ENCODE assay signal across 13 cellular contexts in genomic region chr4:153420361-153420760, GRCh38. TPM values are rescaled to one million over a fixed set of nuclear protein-coding genes. Genes with fewer than 3 reads are reported as not detected.
DNase-seq lines count a peak whose midpoint lies in the region; ATAC-seq and TF ChIP-seq lines count a peak whose summit lies in the region.
"Had no signal": no experiment of that assay in that cellular context is flagged by ENCODE, and none has a peak within 500 bp of the region (broad histone marks: within the 10 kb centered on the region; RNA-seq: fewer than 3 reads in every experiment).

No MANE protein-coding gene starts in this region.

- H3K9me2 ChIP-seq in DOHH2 (replicated peaks; ENCODE audit: control insufficient read depth, low read length): no peaks in the 10 kb centered on the region
- H3K9me2 ChIP-seq in SU-DHL-6 (replicated peaks; ENCODE audit: insufficient read depth, low read length): no peaks in the 10 kb centered on the region

- H3K36me3 Mint-ChIP-seq in osteocyte (ENCODE audit: unreplicated experiment) (no peaks in the 10 kb centered on the region), CD14-positive monocyte (peaks cover 0 to 7% of the 10 kb centered on the region in 2 donors)

- H3K4me3 Mint-ChIP-seq in osteocyte (ENCODE audit: unreplicated experiment) (no peak overlapping the region), CD14-positive monocyte (no peak overlapping the region)

- H3K4me2 ChIP-seq in DOHH2 (ENCODE audit: low read length): peak overlapping the region; percentile 14
- H3K4me2 ChIP-seq in SU-DHL-6 (ENCODE audit: low read depth, low read length, poor library complexity, severe bottlenecking): peak overlapping the region; percentile 92
- H3K4me2 ChIP-seq: A549 had no signal

- no peak overlapping the region for H3K27ac Mint-ChIP-seq in osteocyte (ENCODE audit: unreplicated experiment)
- H3K27ac Mint-ChIP-seq in CD14-positive monocyte: no peak overlapping the region

- H3K9ac ChIP-seq in SU-DHL-6 (ENCODE audit: low read length): peak overlapping the region; percentile 63
- H3K9ac ChIP-seq in colonic mucosa (ENCODE audit: low read depth in 2 of 2, low read length in 2 of 2): no peak overlapping the region

- H4K20me1 ChIP-seq in DOHH2 (ENCODE audit: control insufficient read depth, insufficient read depth, low read depth, low read length) (no peaks in the 10 kb centered on the region), SU-DHL-6 (ENCODE audit: low read depth, low read length) (no peaks in the 10 kb centered on the region)

- ATAC-seq in right cardiac atrium: no peak
- ATAC-seq: A549 had no signal

- peak; percentile 22 for DNase-seq in fibroblast of mammary gland (ENCODE audit: low read depth)
- DNase-seq in osteocyte (ENCODE audit: extremely low spot score, unreplicated experiment): peak; percentile 13
- DNase-seq in CD14-positive monocyte (ENCODE audit: low spot score): no peak
- no peak for DNase-seq in colonic mucosa
- no peak for DNase-seq in right cardiac atrium
- DNase-seq: GOT3, NCI-H2227 treated with DMSO at 0.1 percent for 48 hours, RPMI8226, SIG-M5 had no signal

- H3K4me3 ChIP-seq in DOHH2 (ENCODE audit: low read length) (no peak overlapping the region), SU-DHL-6 (ENCODE audit: insufficient read depth, low read length, poor library complexity, severe bottlenecking) (no peak overlapping the region), fibroblast of mammary gland (ENCODE audit: control insufficient read depth, low read depth, low read length) (no peak overlapping the region), colonic mucosa (no peak overlapping the region), right cardiac atrium (ENCODE audit: low read length) (no peak overlapping the region)
- H3K4me3 ChIP-seq: A549 had no signal

- H3K36me3 ChIP-seq in DOHH2 (ENCODE audit: control insufficient read depth, low read length) (peaks cover 23% of the 10 kb centered on the region), SU-DHL-6 (ENCODE audit: low read length) (no peaks in the 10 kb centered on the region), colonic mucosa (no peaks in the 10 kb centered on the region)

- intact Hi-C loops in CD14-positive monocyte (cut with micrococcal nuclease) (no loop called here), colonic mucosa (cut with DNase I) (no loop called here), right cardiac atrium (cut with DNase I) (no loop called here)

- H3K79me2 ChIP-seq in DOHH2 (ENCODE audit: control insufficient read depth, low read length) (peaks cover 9% of the 10 kb centered on the region), SU-DHL-6 (ENCODE audit: insufficient read depth, low read length) (peaks cover 4% of the 10 kb centered on the region; the same call in 1 of the 2 replicates)

- H3F3A ChIP-seq in DOHH2 (ENCODE audit: control insufficient read depth, insufficient read depth): peaks cover 35% of the 10 kb centered on the region
- peaks cover 64% of the 10 kb centered on the region for H3F3A ChIP-seq in SU-DHL-6 (ENCODE audit: insufficient read depth)

- TF ChIP-seq CTCF in DOHH2 (IDR thresholded peaks at IDR 0.05; ENCODE audit: low read depth, low read length, poor library complexity, severe bottlenecking) (no peak), SU-DHL-6 (IDR thresholded peaks at IDR 0.05; ENCODE audit: insufficient read depth, low read length, poor library complexity, severe bottlenecking) (no peak), fibroblast of mammary gland (conservative IDR thresholded peaks at IDR 0.05; ENCODE audit: control insufficient read depth, insufficient read depth, low read depth, low read length) (no peak), osteocyte (IDR thresholded peaks at IDR 0.05) (no peak), CD14-positive monocyte (IDR thresholded peaks at IDR 0.05) (no peak), colonic mucosa (IDR thresholded peaks at IDR 0.05) (no peak)

- H2AFZ ChIP-seq in SU-DHL-6 (ENCODE audit: low read depth, low read length, severe bottlenecking): peak overlapping the region; percentile 42

- 91% methylated on average over 2 of the region's 2 CpGs for WGBS in right cardiac atrium

- peak overlapping the region; percentile 65 for H3K27ac ChIP-seq in DOHH2 (ENCODE audit: low read depth, low read length)
- H3K27ac ChIP-seq in SU-DHL-6 (ENCODE audit: low read depth, low read length): peak overlapping the region; percentile 90
- no peak overlapping the region for H3K27ac ChIP-seq in colonic mucosa
- H3K27ac ChIP-seq in right cardiac atrium (ENCODE audit: low read length): no peak overlapping the region
- H3K27ac ChIP-seq: A549, C4-2B had no signal

- peaks cover 9% of the 10 kb centered on the region for H3K4me1 Mint-ChIP-seq in osteocyte (ENCODE audit: unreplicated experiment)
- H3K4me1 Mint-ChIP-seq in CD14-positive monocyte: peaks cover 2% of the 10 kb centered on the region

- H3K27me3 ChIP-seq in DOHH2 (ENCODE audit: control insufficient read depth, low read length): no peaks in the 10 kb centered on the region
- H3K27me3 ChIP-seq in SU-DHL-6 (ENCODE audit: low read length): no peaks in the 10 kb centered on the region
- no peaks in the 10 kb centered on the region for H3K27me3 ChIP-seq in colonic mucosa
- no peaks in the 10 kb centered on the region for H3K27me3 ChIP-seq in right cardiac atrium (ENCODE audit: control insufficient read depth, insufficient read depth)

- H3K4me1 ChIP-seq in DOHH2 (ENCODE audit: control insufficient read depth, low read length): peaks cover 86% of the 10 kb centered on the region
- H3K4me1 ChIP-seq in colonic mucosa: no peaks in the 10 kb centered on the region
- H3K4me1 ChIP-seq in right cardiac atrium (ENCODE audit: control insufficient read depth, insufficient read depth, low read length): no peaks in the 10 kb centered on the region
- H3K4me1 ChIP-seq: A549 had no signal

- H3K27me3 Mint-ChIP-seq in osteocyte (ENCODE audit: unreplicated experiment) (no peaks in the 10 kb centered on the region), CD14-positive monocyte (ENCODE audit: low read depth in 3 of 3) (peaks cover 0 to 5% (median 2%) of the 10 kb centered on the region in 3 donors)

- no peaks in the 10 kb centered on the region for H3K9me3 ChIP-seq in DOHH2 (ENCODE audit: control insufficient read depth, insufficient read depth, low read length)
- no peaks in the 10 kb centered on the region for H3K9me3 ChIP-seq in SU-DHL-6 (ENCODE audit: insufficient read depth, low read length)
- no peaks in the 10 kb centered on the region for H3K9me3 ChIP-seq in colonic mucosa
- no peaks in the 10 kb centered on the region for H3K9me3 ChIP-seq in right cardiac atrium (ENCODE audit: control insufficient read depth, low read length)
- H3K9me3 ChIP-seq: A549 had no signal

- H3K9me3 Mint-ChIP-seq in osteocyte (ENCODE audit: unreplicated experiment): no peaks in the 10 kb centered on the region
- H3K9me3 Mint-ChIP-seq in CD14-positive monocyte: peaks cover 0 to 2% (median 0%) of the 10 kb centered on the region in 7 donors

RNA-seq across cellular contexts. Expression of gene TMEM131L, which starts 45.8 kb away (rescaled TPM):
- total RNA-seq in osteocyte: 6.4 and 8.6 TPM in 2 replicates
- polyA plus RNA-seq in CD14-positive monocyte: 10 to 100 TPM; 11.2 to 26.0 TPM
- total RNA-seq in colonic mucosa: 1 to 10 TPM; 4.8 to 6.2 TPM
- total RNA-seq in right cardiac atrium: 10 to 100 TPM in 3 of 4 donors, 1 to 10 TPM in 1; 9.0 to 13.3 (median 11.3) TPM
- 4.6 TPM for polyA plus RNA-seq in right cardiac atrium

Comparison
In these comparisons a context has a peak if more than half of its experiments do, and no peak if none do; other contexts are left out.
1. H3K27ac ChIP-seq: peak in DOHH2 (single experiment) and SU-DHL-6 (single experiment); none in colonic mucosa (single experiment) and right cardiac atrium (single experiment).
2. DNase-seq: peak in fibroblast of mammary gland (single experiment) and osteocyte (single experiment); none in CD14-positive monocyte (single experiment), colonic mucosa (single experiment) and right cardiac atrium (0 of 3).